Comparison of ENCODE assay signal across 7 cellular contexts in the genomic region with DNA sequence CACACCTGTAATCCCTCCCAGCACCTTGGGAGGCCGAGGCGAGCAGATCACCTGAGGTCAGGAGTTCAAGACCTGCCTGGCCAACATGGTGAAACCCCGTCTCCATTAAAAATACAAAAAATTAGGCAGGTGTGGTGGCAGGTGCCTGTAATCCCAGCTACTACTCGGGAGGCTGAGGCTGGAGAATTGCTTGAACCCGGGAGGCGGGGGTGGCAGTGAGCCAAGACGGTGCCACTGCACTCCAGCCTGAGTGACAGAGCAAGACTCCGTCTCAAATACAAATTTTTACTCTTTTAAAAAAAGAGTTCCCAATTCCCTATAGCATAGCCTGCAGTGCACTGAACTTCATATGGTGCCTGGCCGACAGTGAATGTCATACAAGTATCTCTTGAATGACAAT. TPM values are rescaled to one million over a fixed set of nuclear protein-coding genes. Genes with fewer than 3 reads are reported as not detected.
DNase-seq lines count a peak whose midpoint lies in the region; ATAC-seq, FAIRE-seq and TF ChIP-seq lines count a peak whose summit lies in the region.
"Not testable (repeated sequence)": the region's sequence is repeated elsewhere in the genome, so short reads cannot be mapped to it uniquely, and the experiment has no call there.

No MANE protein-coding gene starts in this region.

- H3K9ac ChIP-seq in astrocyte (ENCODE audit: low read length): not testable (repeated sequence)

- not testable (repeated sequence) for H3K9me3 Mint-ChIP-seq in activated CD4-positive, alpha-beta T cell treated with anti-CD3 and anti-CD28 coated beads for 36 hours (ENCODE audit: low read depth); astrocyte (ENCODE audit: unreplicated experiment); memory B cell; progenitor cell of endocrine pancreas (ENCODE audit: low read depth)

- not testable (repeated sequence) for H3K27me3 ChIP-seq in astrocyte (ENCODE audit: insufficient read depth, low read length)

- not testable (repeated sequence) for H3K9me3 ChIP-seq in astrocyte (ENCODE audit: insufficient read depth, low read depth, low read length)

- TF ChIP-seq CTCF in GM12865 (IDR thresholded peaks at IDR 0.05; ENCODE audit: insufficient read depth, low read depth, low read length, missing control alignments); NB4 (IDR thresholded peaks at IDR 0.05; ENCODE audit: low read depth, low read length); astrocyte (IDR thresholded peaks at IDR 0.05; ENCODE audit: insufficient read depth, low read depth, low read length); epithelial cell of proximal tubule (conservative IDR thresholded peaks at IDR 0.05; ENCODE audit: low read depth, low read length); progenitor cell of endocrine pancreas (IDR thresholded peaks at IDR 0.05; ENCODE audit: unreplicated experiment): not testable (repeated sequence)

- not testable (repeated sequence) for ATAC-seq in activated CD4-positive, alpha-beta T cell treated with anti-CD3 and anti-CD28 coated beads for 36 hours; memory B cell (ENCODE audit: low read depth)

- H3K4me3 ChIP-seq in GM12865 (ENCODE audit: low read depth, low read length): peak overlapping the region; percentile 98
- peak overlapping the region; percentile 96 for H3K4me3 ChIP-seq in NB4 (ENCODE audit: low read depth, low read length)
- peak overlapping the region; percentile 93 for H3K4me3 ChIP-seq in astrocyte (ENCODE audit: insufficient read depth, low read depth, low read length)
- H3K4me3 ChIP-seq in epithelial cell of proximal tubule (ENCODE audit: low read depth, low read length): peak overlapping the region; percentile 68

- peaks cover 42% of the 10 kb centered on the region for H3K4me1 Mint-ChIP-seq in activated CD4-positive, alpha-beta T cell treated with anti-CD3 and anti-CD28 coated beads for 36 hours
- H3K4me1 Mint-ChIP-seq in astrocyte (ENCODE audit: low read depth, unreplicated experiment): peaks cover 13% of the 10 kb centered on the region
- peaks cover 32% of the 10 kb centered on the region for H3K4me1 Mint-ChIP-seq in memory B cell
- peaks cover 29% of the 10 kb centered on the region for H3K4me1 Mint-ChIP-seq in progenitor cell of endocrine pancreas (ENCODE audit: low read depth)

- not testable (repeated sequence) for H3K36me3 ChIP-seq in astrocyte (ENCODE audit: insufficient read depth, low read length)

- H3K4me3 Mint-ChIP-seq in activated CD4-positive, alpha-beta T cell treated with anti-CD3 and anti-CD28 coated beads for 36 hours: peak overlapping the region; percentile 98
- H3K4me3 Mint-ChIP-seq in astrocyte (ENCODE audit: unreplicated experiment) (peak overlapping the region; percentile 100), memory B cell (peak overlapping the region; percentile 99), progenitor cell of endocrine pancreas (ENCODE audit: low read depth) (peak overlapping the region; percentile 88)

- H3K27ac ChIP-seq in astrocyte (ENCODE audit: low read depth, low read length): not testable (repeated sequence)

- peaks cover 69% of the 10 kb centered on the region for H3K79me2 ChIP-seq in astrocyte (ENCODE audit: insufficient read depth, low read length)

- H2AFZ ChIP-seq in astrocyte (ENCODE audit: low read depth, low read length): not testable (repeated sequence)

- not testable (repeated sequence) for DNase-seq in GM12865 (ENCODE audit: low read depth); NB4 (ENCODE audit: low read depth); activated CD4-positive, alpha-beta T cell treated with anti-CD3 and anti-CD28 coated beads for 36 hours; astrocyte (ENCODE audit: low read depth); epithelial cell of proximal tubule (ENCODE audit: low read depth); memory B cell (ENCODE audit: low spot score in 2 of 2); progenitor cell of endocrine pancreas (ENCODE audit: low spot score, unreplicated experiment)

- not testable (repeated sequence) for FAIRE-seq in astrocyte (lab: Jason Lieb, UNC)

- POLR2A ChIA-PET in activated CD4-positive, alpha-beta T cell treated with anti-CD3 and anti-CD28 coated beads for 36 hours (lab: Charles Lee): interaction anchor here (1.0 kb wide), 1 partner anchor 18 kb away, joined by 3 read pairs; no protein-coding TSS in a partner anchor

- peak overlapping the region; percentile 99 for H3K4me2 ChIP-seq in astrocyte (ENCODE audit: low read length)

- H3K27ac Mint-ChIP-seq in activated CD4-positive, alpha-beta T cell treated with anti-CD3 and anti-CD28 coated beads for 36 hours: peak overlapping the region; percentile 100
- H3K27ac Mint-ChIP-seq in astrocyte (ENCODE audit: unreplicated experiment); progenitor cell of endocrine pancreas: not testable (repeated sequence)
- peak overlapping the region; percentile 72 for H3K27ac Mint-ChIP-seq in memory B cell

- peaks cover 14% of the 10 kb centered on the region for H3K4me1 ChIP-seq in astrocyte (ENCODE audit: insufficient read depth, low read length)

- H3K27me3 Mint-ChIP-seq in activated CD4-positive, alpha-beta T cell treated with anti-CD3 and anti-CD28 coated beads for 36 hours; astrocyte (ENCODE audit: low read depth, unreplicated experiment); memory B cell; progenitor cell of endocrine pancreas: not testable (repeated sequence)

- H3K36me3 Mint-ChIP-seq in activated CD4-positive, alpha-beta T cell treated with anti-CD3 and anti-CD28 coated beads for 36 hours (ENCODE audit: low read depth): peaks cover 21% of the 10 kb centered on the region
- not testable (repeated sequence) for H3K36me3 Mint-ChIP-seq in astrocyte (ENCODE audit: low read depth, unreplicated experiment); memory B cell; progenitor cell of endocrine pancreas (ENCODE audit: insufficient read depth)

- H4K20me1 ChIP-seq in astrocyte (ENCODE audit: insufficient read depth, low read length): peaks cover 59% of the 10 kb centered on the region

- intact Hi-C loops in activated CD4-positive, alpha-beta T cell treated with anti-CD3 and anti-CD28 coated beads for 36 hours (cut with DNase I, micrococcal nuclease): loop anchor here (1.0 kb wide), 4 partner anchors 11 to 44 kb away; no protein-coding TSS in a partner anchor

- CTCF ChIA-PET in activated CD4-positive, alpha-beta T cell treated with anti-CD3 and anti-CD28 coated beads for 36 hours (lab: Charles Lee): not testable (repeated sequence)

- TF ChIP-seq POLR2A in NB4 (IDR thresholded peaks at IDR 0.05; ENCODE audit: extremely low read depth, insufficient read length): not testable (repeated sequence)

RNA-seq across cellular contexts. Expression of a gene that starts 2.4 kb away (rescaled TPM):
- total RNA-seq in activated CD4-positive, alpha-beta T cell treated with anti-CD3 and anti-CD28 coated beads for 36 hours: 10 to 100 TPM; 38.7 to 43.4 TPM
- total RNA-seq in astrocyte (38.8 and 45.9 TPM in 2 replicates), epithelial cell of proximal tubule (37.3 and 47.4 TPM in 2 replicates), progenitor cell of endocrine pancreas (58.1 and 60.2 TPM in 2 replicates)
